Comparison of ENCODE assay signal across 17 cellular contexts in the genomic region with DNA sequence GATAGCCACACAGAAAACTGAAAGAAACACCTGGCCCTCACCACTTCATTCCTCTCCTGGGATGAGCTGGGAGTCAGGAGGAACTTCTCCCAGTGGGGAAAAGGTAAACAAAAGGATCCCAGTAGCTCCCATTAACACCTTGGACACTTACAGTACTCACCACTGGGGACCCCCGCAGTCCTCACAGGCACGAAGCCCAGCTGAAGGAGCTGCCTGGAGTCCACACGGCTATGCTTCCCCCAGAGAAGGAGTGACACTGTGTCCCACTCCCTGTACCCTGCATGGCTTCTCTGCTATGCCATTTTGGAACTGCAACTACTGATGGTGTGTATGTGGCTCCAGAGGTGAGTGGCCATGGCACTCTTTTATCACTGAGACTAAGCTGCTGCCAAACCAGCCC.
A peak's percentile ranks its signal among the peaks of the same experiment; 100 is the strongest.
DNase-seq lines count a peak whose midpoint lies in the region; ATAC-seq, FAIRE-seq and TF ChIP-seq lines count a peak whose summit lies in the region.
"Had no signal": no experiment of that assay in that cellular context is flagged by ENCODE, and none has a peak within 500 bp of the region (broad histone marks: within the 10 kb centered on the region; RNA-seq: fewer than 3 reads in every experiment).

No MANE protein-coding gene starts in this region.

- no peak overlapping the region for H4K5ac ChIP-seq in H9 (ENCODE audit: insufficient read length, low read depth, low read length)

- H3K14ac ChIP-seq in H9 (ENCODE audit: insufficient read depth, low read length) = no peak overlapping the region

- H3T11ph ChIP-seq in H9 (ENCODE audit: low read length) = no peak overlapping the region

- H3K23ac ChIP-seq in H9 (ENCODE audit: insufficient read length, low read depth, low read length) = no peak overlapping the region

- H3K9me3 ChIP-seq in A549 (no peaks in the 10 kb centered on the region), H9 (ENCODE audit: control insufficient read depth, low read depth, low read length) (no peaks in the 10 kb centered on the region), endodermal cell (ENCODE audit: control insufficient read depth, low read length) (no peaks in the 10 kb centered on the region), colonic mucosa (no peaks in the 10 kb centered on the region)

- no peak overlapping the region for H3K27ac Mint-ChIP-seq in H9
- no peak overlapping the region for H3K27ac Mint-ChIP-seq in endodermal cell
- H3K27ac Mint-ChIP-seq: B cell; CD4-positive, alpha-beta T cell; IgD-negative memory B cell had no signal

- H3K79me2 ChIP-seq in H9 (ENCODE audit: insufficient read depth, low read length) = no peaks in the 10 kb centered on the region

- H3K27ac ChIP-seq in A549 (no peak overlapping the region), H9 (ENCODE audit: insufficient read length, low read depth, low read length) (no peak overlapping the region), endodermal cell (ENCODE audit: low read depth, low read length) (no peak overlapping the region), colonic mucosa (no peak overlapping the region)

- WGBS in A549 (ENCODE audit: missing lambda C conversion rate) = 43% methylated on average over 3 of the region's 3 CpGs
- WGBS in H9 (ENCODE audit: extremely low coverage, insufficient read length, low lambda C conversion rate) = no CpG with 5 or more reads among the region's 3 CpGs
- 61% methylated on average over 3 of the region's 3 CpGs; no CpG with 5 or more reads in 1 of the 2 experiments for WGBS in endodermal cell (ENCODE audit: insufficient coverage in 1 of 2, insufficient read length in 1 of 2), 2 experiments

- H3K4me1 Mint-ChIP-seq in H9 = peaks cover 0 to 2% of the 10 kb centered on the region in 2 experiments; a peak in 1 of 4 replicates
- H3K4me1 Mint-ChIP-seq in endodermal cell = peaks cover 7% of the 10 kb centered on the region
- H3K4me1 Mint-ChIP-seq: B cell, IgD-negative memory B cell had no signal

- no peak overlapping the region for H3K4me3 ChIP-seq in A549
- H3K4me3 ChIP-seq in endodermal cell (ENCODE audit: low read length) = no peak overlapping the region
- no peak overlapping the region for H3K4me3 ChIP-seq in colonic mucosa
- H3K4me3 ChIP-seq: GM12878 had no signal

- POLR2A ChIA-PET in A549 (lab: Yijun Ruan, JAX) = no interaction called here

- no peak overlapping the region for H3K56ac ChIP-seq in H9 (ENCODE audit: insufficient read length, low read depth, low read length)

- no peak overlapping the region for H2AFZ ChIP-seq in H9 (ENCODE audit: low read length)

- H3K36me3 Mint-ChIP-seq in H9 (ENCODE audit: insufficient read depth in 1 of 3, low read depth in 3 of 3) (no peaks in the 10 kb centered on the region; a peak in 1 of 7 replicates), endodermal cell (ENCODE audit: low read depth) (no peaks in the 10 kb centered on the region)
- H3K36me3 Mint-ChIP-seq: IgD-negative memory B cell had no signal

- H3K23me2 ChIP-seq in H9 (ENCODE audit: insufficient read length, low read depth, low read length, poor library complexity, severe bottlenecking) = no peaks in the 10 kb centered on the region

- DNase-seq in A549 (ENCODE audit: low read depth in 1 of 2, low spot score in 1 of 2) = no peak
- peak; percentile 38 for DNase-seq in H9
- DNase-seq in endodermal cell = peak; percentile 86
- DNase-seq in sciatic nerve (ENCODE audit: low spot score) = no peak
- DNase-seq in NCI-H1930 (lab: John Stamatoyannopoulos, UW) = no peak
- DNase-seq in colonic mucosa = no peak
- DNase-seq: C1 segment of cervical spinal cord; Calu3; CD4-positive, alpha-beta T cell; DMS 273 treated with DMSO at 0.1 percent for 48 hours; H7; KG1 had no signal

- no peak overlapping the region for H3K18ac ChIP-seq in H9 (ENCODE audit: insufficient read length, low read depth, low read length)

- no peak overlapping the region for H3K4ac ChIP-seq in H9 (ENCODE audit: low read depth, low read length)

- ATAC-seq in A549 (peak; percentile 34 to 47; a peak in 4 of 6 replicates), sciatic nerve (peak; percentile 24), GM19035 (IDR thresholded peaks at IDR 0.05; ENCODE audit: unreplicated experiment) (no peak)
- ATAC-seq: GM12878 had no signal

- no peaks in the 10 kb centered on the region for H4K20me1 ChIP-seq in H9 (ENCODE audit: control insufficient read depth, insufficient read depth, insufficient read length)

- no peak overlapping the region for H2BK15ac ChIP-seq in H9 (ENCODE audit: low read depth, low read length)

- H4K8ac ChIP-seq in H9 (replicated peaks; ENCODE audit: insufficient read length, low read depth, low read length) = no peak overlapping the region

- no peaks in the 10 kb centered on the region for H3K27me3 Mint-ChIP-seq in H9 (ENCODE audit: low read depth)
- H3K27me3 Mint-ChIP-seq in endodermal cell (ENCODE audit: insufficient read depth) = no peaks in the 10 kb centered on the region
- H3K27me3 Mint-ChIP-seq: B cell; CD4-positive, alpha-beta T cell; IgD-negative memory B cell had no signal

- no peak overlapping the region for H2BK12ac ChIP-seq in H9 (ENCODE audit: insufficient read length, low read depth, low read length)

- no peak overlapping the region for H2BK20ac ChIP-seq in H9 (ENCODE audit: low read depth, low read length, poor library complexity, severe bottlenecking)

- no peak overlapping the region for H2BK120ac ChIP-seq in H9 (ENCODE audit: low read depth, low read length, poor library complexity, severe bottlenecking)

- no peak overlapping the region for H2BK5ac ChIP-seq in H9 (ENCODE audit: insufficient read length, low read length)

- H3K9ac ChIP-seq in H9 (ENCODE audit: extremely low read depth, insufficient read length, low read length) (no peak overlapping the region), endodermal cell (ENCODE audit: extremely low read depth, low read length, poor library complexity, severe bottlenecking) (no peak overlapping the region), colonic mucosa (ENCODE audit: low read depth in 2 of 2, low read length in 2 of 2) (no peak overlapping the region)

- TF ChIP-seq RAD21 in A549 (conservative IDR thresholded peaks at IDR 0.05 in 1 of 2, IDR thresholded peaks at IDR 0.05 in 1 of 2) = no peak

- CTCF ChIA-PET in A549 (lab: Yijun Ruan, JAX) = interaction anchor here (0.8 to 1.4 kb wide), 2 partner anchors 9 to 21 kb away, joined by 5 read pairs; no protein-coding TSS in a partner anchor

- no peak overlapping the region for H3K4me3 Mint-ChIP-seq in H9
- no peak overlapping the region for H3K4me3 Mint-ChIP-seq in endodermal cell
- H3K4me3 Mint-ChIP-seq: B cell; CD4-positive, alpha-beta T cell; IgD-negative memory B cell had no signal

- H3K36me3 ChIP-seq in endodermal cell (ENCODE audit: control insufficient read depth, insufficient read depth, low read length) = no peaks in the 10 kb centered on the region
- H3K36me3 ChIP-seq in colonic mucosa = no peaks in the 10 kb centered on the region

- H2AK5ac ChIP-seq in H9 (ENCODE audit: insufficient read length, low read length) = no peak overlapping the region

- no peaks in the 10 kb centered on the region for H3K9me3 Mint-ChIP-seq in H9
- H3K9me3 Mint-ChIP-seq in endodermal cell = no peaks in the 10 kb centered on the region
- H3K9me3 Mint-ChIP-seq: IgD-negative memory B cell had no signal

- no peak overlapping the region for H4K91ac ChIP-seq in H9 (ENCODE audit: insufficient read length, low read depth, low read length)

- H3K4me1 ChIP-seq in A549 (no peaks in the 10 kb centered on the region), H9 (ENCODE audit: insufficient read depth, low read length) (no peaks in the 10 kb centered on the region), endodermal cell (ENCODE audit: control insufficient read depth, insufficient read depth, low read length) (no peaks in the 10 kb centered on the region), colonic mucosa (no peaks in the 10 kb centered on the region)

- no peak for TF ChIP-seq CTCF in A549 (IDR thresholded peaks at IDR 0.05)
- TF ChIP-seq CTCF in H9 (conservative IDR thresholded peaks at IDR 0.05) = no peak
- TF ChIP-seq CTCF in endodermal cell (conservative IDR thresholded peaks at IDR 0.05) = peak; percentile 50
- TF ChIP-seq CTCF in colonic mucosa (IDR thresholded peaks at IDR 0.05) = no peak

- H3K79me1 ChIP-seq in H9 (ENCODE audit: insufficient read depth, low read depth, low read length, poor library complexity, severe bottlenecking) = no peaks in the 10 kb centered on the region

- no peak for TF ChIP-seq EP300 in A549 (IDR thresholded peaks at IDR 0.05)

- no peak overlapping the region for H3K4me2 ChIP-seq in A549
- H3K4me2 ChIP-seq in H9 (ENCODE audit: insufficient read depth, insufficient read length, low read length) = no peak overlapping the region

- FAIRE-seq in A549 (lab: Jason Lieb, UNC) = no peak
- FAIRE-seq: GM12878, GM18507 had no signal

- intact Hi-C loops in sciatic nerve (cut with DNase I) (no loop called here), colonic mucosa (cut with DNase I) (no loop called here)

- no peaks in the 10 kb centered on the region for H3K27me3 ChIP-seq in H9 (ENCODE audit: insufficient read depth, low read length)
- no peaks in the 10 kb centered on the region for H3K27me3 ChIP-seq in endodermal cell (ENCODE audit: control insufficient read depth, insufficient read depth, low read length, poor library complexity, severe bottlenecking)
- H3K27me3 ChIP-seq in colonic mucosa = no peaks in the 10 kb centered on the region

- no peak for TF ChIP-seq POLR2A in A549 (IDR thresholded peaks at IDR 0.05; ENCODE audit: low read length)

TF ChIP-seq in A549, 52 proteins besides CTCF, POLR2A, EP300 and RAD21:
- no peak for TF ChIP-seq RCOR1 (IDR thresholded peaks at IDR 0.05; ENCODE audit: low read depth, low read length)
- TF ChIP-seq MAFK (IDR thresholded peaks at IDR 0.05; ENCODE audit: partially characterized antibody) = no peak

Comparison
In these comparisons a context has a peak if more than half of its experiments do, and no peak if none do; other contexts are left out.
1. DNase-seq: peak in H9 (single experiment) and endodermal cell (single experiment); none in A549 (0 of 2), sciatic nerve (single experiment), NCI-H1930 (0 of 2) and colonic mucosa (single experiment).